In genomic region chr4:151091047-151091446, GRCh38 we compare ENCODE assay signal across 34 cellular contexts.
"Had no signal": no experiment of that assay in that cellular context is flagged by ENCODE, and none has a peak within 500 bp of the region (broad histone marks: within the 10 kb centered on the region; RNA-seq: fewer than 3 reads in every experiment).

No MANE protein-coding gene starts in this region.

- H3K36me3 Mint-ChIP-seq: activated naive CD4-positive, alpha-beta T cell treated with anti-CD3 and anti-CD28 coated beads, Interleukin-2, amount 10 ng/mL, durations not matched to agents 7 days and 5 days; activated naive CD8-positive, alpha-beta T cell had no signal

- DNase-seq: activated B cell treated with CpG ODN at 0.5 μM for 24 hours; activated CD4-positive, alpha-beta T cell treated with anti-CD3 and anti-CD28 coated beads for 48 hours; activated CD4-positive, alpha-beta T cell treated with anti-CD3 and anti-CD28 coated beads, Interleukin-2, amount 50 U/mL, for 1 hour; activated CD4-positive, alpha-beta T cell treated with anti-CD3 and anti-CD28 coated beads, Interleukin-2, amount 50 U/mL, for 48 hours; activated CD8-positive, alpha-beta memory T cell treated with anti-CD3 and anti-CD28 coated beads for 24 hours; activated CD8-positive, alpha-beta memory T cell treated with anti-CD3 and anti-CD28 coated beads, Interleukin-2, amount 50 U/mL, for 4 hours; activated CD8-positive, alpha-beta T cell treated with anti-CD3 and anti-CD28 coated beads for 36 hours; activated gamma-delta T cell; activated naive CD4-positive, alpha-beta T cell; activated naive CD4-positive, alpha-beta T cell treated with anti-CD3 and anti-CD28 coated beads, Interleukin-2, amount 10 ng/mL, durations not matched to agents 7 days and 5 days; activated T-cell treated with anti-CD3 and anti-CD28 coated beads, Interleukin-2, amount 50 U/mL, for 1 hour; activated T-cell treated with anti-CD3 and anti-CD28 coated beads, Interleukin-2, amount 50 U/mL, for 48 hours; amniotic stem cell; anterior cingulate cortex; brain microvascular endothelial cell; central memory CD4-positive, alpha-beta T cell; cerebellar nuclear complex; colonic mucosa; effector CD8-positive, alpha-beta T cell; esophagus squamous epithelium; foreskin melanocyte; heart right ventricle; T-helper 1 cell; T-helper 17 cell; T1000; WERI-Rb-1 had no signal

- H3K9me3 Mint-ChIP-seq: activated B cell treated with CpG ODN at 0.5 μM for 24 hours; activated CD8-positive, alpha-beta T cell treated with anti-CD3 and anti-CD28 coated beads for 36 hours; activated naive CD4-positive, alpha-beta T cell treated with anti-CD3 and anti-CD28 coated beads, Interleukin-2, amount 10 ng/mL, durations not matched to agents 7 days and 5 days; activated T-helper 1 cell treated with anti-CD3 and anti-CD28 coated beads, Interleukin-12 subunit alpha, Interleukin-12 subunit beta, Interleukin-2, Interleukin-4 antibody, amounts not matched to agents 30 ng/mL and 10 ng/mL and 1 ng/mL, durations not matched to agents 14 hours and 24 hours and 36 hours; activated T-helper 2 cell treated with anti-CD3 and anti-CD28 coated beads, Interferon-gamma antibody, Interleukin-2, Interleukin-4, amounts not matched to agents 10 μg/mL and 5 μg/mL and 100 μg/mL, durations not matched to agents 14 hours and 24 hours and 36 hours; T-helper 2 cell treated with Interferon-gamma antibody and Interleukin-4, amounts not matched to agents 5 μg/mL and 100 μg/mL, for 36 hours had no signal

- H3K27me3 ChIP-seq: brain microvascular endothelial cell, cardiac muscle cell, colonic mucosa, gastroesophageal sphincter, heart right ventricle had no signal

- ATAC-seq: activated CD4-positive, CD25-positive, alpha-beta regulatory T cell treated with anti-CD3 and anti-CD28 coated beads, Interleukin-2, amount 50 U/mL, for 24 hours; activated CD8-positive, alpha-beta T cell treated with anti-CD3 and anti-CD28 coated beads for 36 hours; gastroesophageal sphincter; heart right ventricle; T-helper 17 cell had no signal

- H3K27ac ChIP-seq: brain microvascular endothelial cell, cardiac muscle cell, colonic mucosa, esophagus squamous epithelium, gastroesophageal sphincter, heart right ventricle, WERI-Rb-1 had no signal

- H3K4me1 ChIP-seq: colonic mucosa, esophagus squamous epithelium, gastroesophageal sphincter, heart right ventricle had no signal

- H3K4me3 Mint-ChIP-seq: activated B cell treated with CpG ODN at 0.5 μM for 24 hours; activated CD8-positive, alpha-beta T cell treated with anti-CD3 and anti-CD28 coated beads for 36 hours; activated naive CD4-positive, alpha-beta T cell treated with anti-CD3 and anti-CD28 coated beads, Interleukin-2, amount 10 ng/mL, durations not matched to agents 7 days and 5 days; activated naive CD8-positive, alpha-beta T cell; activated T-helper 1 cell treated with anti-CD3 and anti-CD28 coated beads, Interleukin-12 subunit alpha, Interleukin-12 subunit beta, Interleukin-2, Interleukin-4 antibody, amounts not matched to agents 30 ng/mL and 10 ng/mL and 1 ng/mL, durations not matched to agents 14 hours and 24 hours and 36 hours; T-helper 17 cell; T-helper 2 cell treated with Interferon-gamma antibody and Interleukin-4, amounts not matched to agents 5 μg/mL and 100 μg/mL, for 36 hours had no signal

- FAIRE-seq: astrocyte had no signal

- H3K27me3 Mint-ChIP-seq: activated naive CD8-positive, alpha-beta T cell had no signal

- H3K4me3 ChIP-seq: cardiac muscle cell, colonic mucosa, esophagus squamous epithelium, gastroesophageal sphincter, heart right ventricle had no signal

- H3K27ac Mint-ChIP-seq: activated B cell treated with CpG ODN at 0.5 μM for 24 hours; activated CD8-positive, alpha-beta T cell treated with anti-CD3 and anti-CD28 coated beads for 36 hours; activated naive CD4-positive, alpha-beta T cell treated with anti-CD3 and anti-CD28 coated beads, Interleukin-2, amount 10 ng/mL, durations not matched to agents 7 days and 5 days; activated naive CD8-positive, alpha-beta T cell; activated T-helper 1 cell treated with anti-CD3 and anti-CD28 coated beads, Interleukin-12 subunit alpha, Interleukin-12 subunit beta, Interleukin-2, Interleukin-4 antibody, amounts not matched to agents 30 ng/mL and 10 ng/mL and 1 ng/mL, durations not matched to agents 14 hours and 24 hours and 36 hours; activated T-helper 2 cell treated with anti-CD3 and anti-CD28 coated beads, Interferon-gamma antibody, Interleukin-2, Interleukin-4, amounts not matched to agents 10 μg/mL and 5 μg/mL and 100 μg/mL, durations not matched to agents 14 hours and 24 hours and 36 hours; T-helper 2 cell treated with Interferon-gamma antibody and Interleukin-4, amounts not matched to agents 5 μg/mL and 100 μg/mL, for 36 hours had no signal

- H3K4me1 Mint-ChIP-seq: activated B cell treated with CpG ODN at 0.5 μM for 24 hours had no signal

- H3K36me3 ChIP-seq: brain microvascular endothelial cell, cardiac muscle cell, colonic mucosa, esophagus squamous epithelium, gastroesophageal sphincter, heart right ventricle, WERI-Rb-1 had no signal
